Comparison of ENCODE assay signal across 25 cellular contexts in the genomic region with DNA sequence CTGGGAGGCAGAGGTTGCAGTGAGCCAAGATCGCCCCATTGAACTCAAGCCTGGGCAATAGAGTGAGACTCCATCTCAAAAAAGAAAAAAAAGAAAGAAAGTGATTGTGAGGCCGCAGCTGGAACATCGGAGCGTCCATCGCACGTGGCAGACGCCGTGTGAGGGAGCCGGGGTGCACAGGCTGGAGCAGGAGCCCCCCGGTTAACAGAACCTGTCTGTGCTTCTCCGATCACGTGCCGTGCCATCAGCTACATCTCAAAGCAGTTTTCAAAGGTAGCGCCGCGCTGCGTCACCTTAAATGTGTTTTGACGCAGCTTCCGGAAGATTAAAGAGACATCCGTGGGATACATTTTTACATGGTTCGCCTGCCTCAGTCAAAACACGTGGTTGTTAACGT.
"Had no signal": no experiment of that assay in that cellular context is flagged by ENCODE, and none has a peak within 500 bp of the region (broad histone marks: within the 10 kb centered on the region; RNA-seq: fewer than 3 reads in every experiment).

No MANE protein-coding gene starts in this region.

- H3K27ac Mint-ChIP-seq: effector memory CD8-positive, alpha-beta T cell; mesothelial cell of epicardium; naive B cell; natural killer cell treated with Interleukin-12 subunit alpha and Interleukin-12 subunit beta and Interleukin-15 and Interleukin-18, amount 100 ng/mL, for 72 hours; stimulated activated memory B cell treated with anti-CD40 and anti-IgM and Interleukin-4, amounts not matched to agents 10 μg/mL and 1 μg/mL and 100 μg/mL, for 72 hours; type B pancreatic cell had no signal

- H3K27me3 ChIP-seq: right atrium auricular region, testis had no signal

- H3K27ac ChIP-seq: parathyroid adenoma, prostate gland, right atrium auricular region, testis, tibial artery had no signal

- H3K9me3 ChIP-seq: mucosa of descending colon, prostate gland, right atrium auricular region, testis had no signal

- H3K9me3 Mint-ChIP-seq: effector memory CD8-positive, alpha-beta T cell; mesothelial cell of epicardium; natural killer cell treated with Interleukin-12 subunit alpha and Interleukin-12 subunit beta and Interleukin-15 and Interleukin-18, amount 100 ng/mL, for 72 hours; neural crest cell; stimulated activated memory B cell treated with anti-CD40 and anti-IgM and Interleukin-4, amounts not matched to agents 10 μg/mL and 1 μg/mL and 100 μg/mL, for 72 hours; type B pancreatic cell had no signal

- H3K4me3 Mint-ChIP-seq: effector memory CD8-positive, alpha-beta T cell; mesothelial cell of epicardium; natural killer cell treated with Interleukin-12 subunit alpha and Interleukin-12 subunit beta and Interleukin-15 and Interleukin-18, amount 100 ng/mL, for 72 hours; neural crest cell; stimulated activated memory B cell treated with anti-CD40 and anti-IgM and Interleukin-4, amounts not matched to agents 10 μg/mL and 1 μg/mL and 100 μg/mL, for 72 hours; type B pancreatic cell had no signal

- H3K4me1 ChIP-seq: parathyroid adenoma, prostate gland, right atrium auricular region, tibial artery had no signal

- DNase-seq: cortex of kidney; effector memory CD8-positive, alpha-beta T cell; mesenchymal stem cell; naive B cell; stimulated activated CD4-positive, alpha-beta T cell treated with anti-CD3 and anti-CD28 coated beads, Interleukin-2, amount 100 ng/mL, for 24 hours; stimulated activated CD4-positive, alpha-beta T cell treated with anti-CD3 and anti-CD28 coated beads, Interleukin-4, amount 100 ng/mL, for 24 hours; stimulated activated naive CD8-positive, alpha-beta T cell treated with anti-CD3 and anti-CD28 coated beads, Interleukin-15, Interleukin-2, amounts not matched to agents 100 U/mL and 50 U/mL, for 24 hours; substantia nigra; testis had no signal

- FAIRE-seq: endometrium, frontal cortex, keratinocyte had no signal

- H3K27me3 Mint-ChIP-seq: naive B cell; natural killer cell treated with Interleukin-12 subunit alpha and Interleukin-12 subunit beta and Interleukin-15 and Interleukin-18, amount 100 ng/mL, for 72 hours had no signal

- H3K4me3 ChIP-seq: mucosa of descending colon, prostate gland, right atrium auricular region, smooth muscle cell, testis, tibial artery had no signal

- H3K36me3 Mint-ChIP-seq: mesothelial cell of epicardium; naive B cell; natural killer cell treated with Interleukin-12 subunit alpha and Interleukin-12 subunit beta and Interleukin-15 and Interleukin-18, amount 100 ng/mL, for 72 hours; stimulated activated memory B cell treated with anti-CD40 and anti-IgM and Interleukin-4, amounts not matched to agents 10 μg/mL and 1 μg/mL and 100 μg/mL, for 72 hours; type B pancreatic cell had no signal

- H3K36me3 ChIP-seq: prostate gland, right atrium auricular region, tibial artery had no signal

- ATAC-seq: effector memory CD8-positive, alpha-beta T cell; left lobe of liver; mucosa of descending colon; natural killer cell treated with Interleukin-12 subunit alpha and Interleukin-12 subunit beta and Interleukin-15 and Interleukin-18, amount 100 ng/mL, for 72 hours; sciatic nerve; stimulated activated memory B cell treated with anti-CD40 and anti-IgM and Interleukin-4, amounts not matched to agents 10 μg/mL and 1 μg/mL and 100 μg/mL, for 72 hours; stimulated activated naive CD8-positive, alpha-beta T cell treated with anti-CD3 and anti-CD28 coated beads, Interleukin-15, Interleukin-2, amounts not matched to agents 100 U/mL and 50 U/mL, for 24 hours had no signal

- H3K4me1 Mint-ChIP-seq: mesothelial cell of epicardium; naive B cell; neural crest cell; stimulated activated memory B cell treated with anti-CD40 and anti-IgM and Interleukin-4, amounts not matched to agents 10 μg/mL and 1 μg/mL and 100 μg/mL, for 72 hours had no signal
